8 cellular contexts compared by ENCODE assay signal in genomic region chr19:6279931-6280591, GRCh38. TPM values are rescaled to one million over a fixed set of nuclear protein-coding genes. Genes with fewer than 3 reads are reported as not detected.
DNase-seq lines count a peak whose midpoint lies in the region; ATAC-seq lines count a peak whose summit lies in the region.

TSS of gene MLLT1 (minus strand) at chr19:6279975. CDS start at chr19:6279784, 191 bp downstream.

- H3K27me3 Mint-ChIP-seq in effector memory CD8-positive, alpha-beta T cell, result no peaks in the 10 kb centered on the region

- peak; percentile 95 for ATAC-seq in GM19467 (IDR thresholded peaks at IDR 0.05; ENCODE audit: unreplicated experiment)
- ATAC-seq in effector memory CD8-positive, alpha-beta T cell (replicated peaks), result peak; percentile 91

- H3K18ac ChIP-seq in mesenchymal stem cell (ENCODE audit: low read depth in 1 of 2, low read length in 2 of 2), result peak within 1 kb of the TSS; percentile 42 to 85

- H2BK12ac ChIP-seq in mesenchymal stem cell (ENCODE audit: low read length in 2 of 2), result peak within 1 kb of the TSS in 1 of 2 experiments; percentile 91

- H3K36me3 ChIP-seq in mesenchymal stem cell (ENCODE audit: control insufficient read depth in 1 of 2, insufficient read depth in 2 of 2, low read depth in 1 of 2, low read length in 2 of 2), result peaks cover 4 to 25% of the 10 kb centered on the region in 2 experiments

- peak within 1 kb of the TSS; percentile 97 for H2BK120ac ChIP-seq in mesenchymal stem cell (ENCODE audit: low read depth, low read length)

- no peaks in the 10 kb centered on the region for H3K9me3 ChIP-seq in mesenchymal stem cell (ENCODE audit: control insufficient read depth, low read length)

- peaks cover 15% of the 10 kb centered on the region for H3K79me1 ChIP-seq in mesenchymal stem cell (replicated peaks; ENCODE audit: low read length, poor library complexity, severe bottlenecking)

- peak within 1 kb of the TSS; percentile 88 to 92 for H3K27ac Mint-ChIP-seq in effector memory CD8-positive, alpha-beta T cell

- H3K4me1 ChIP-seq in mesenchymal stem cell (ENCODE audit: control insufficient read depth, insufficient read depth, low read depth, low read length), result peaks cover 21% of the 10 kb centered on the region

- H3K4me3 ChIP-seq in mesenchymal stem cell (ENCODE audit: insufficient read depth in 1 of 2, low read depth in 1 of 2, low read length in 2 of 2), result peak within 1 kb of the TSS; percentile 71 to 94

- peaks cover 18% of the 10 kb centered on the region for H3K36me3 Mint-ChIP-seq in effector memory CD8-positive, alpha-beta T cell (ENCODE audit: insufficient read depth)

- peak within 1 kb of the TSS; percentile 60 for H3K4me2 ChIP-seq in mesenchymal stem cell (ENCODE audit: low read length, poor library complexity, severe bottlenecking)

- H3K9me3 Mint-ChIP-seq in effector memory CD8-positive, alpha-beta T cell, result no peaks in the 10 kb centered on the region

- no peak within 1 kb of the TSS for H2AK5ac ChIP-seq in mesenchymal stem cell (ENCODE audit: low read length, severe bottlenecking)

- 7% methylated on average over 59 of the region's 66 CpGs for WGBS in mesenchymal stem cell

- no peak within 1 kb of the TSS for H2BK5ac ChIP-seq in mesenchymal stem cell (ENCODE audit: low read depth, low read length, poor library complexity, severe bottlenecking)

- peak within 1 kb of the TSS in 1 of 2 experiments; percentile 79 for H3K14ac ChIP-seq in mesenchymal stem cell (ENCODE audit: low read length in 2 of 2)

- H3K4me3 Mint-ChIP-seq in effector memory CD8-positive, alpha-beta T cell, result peak within 1 kb of the TSS; percentile 85

- peak within 1 kb of the TSS; percentile 15 to 91 for H3K4ac ChIP-seq in mesenchymal stem cell (ENCODE audit: low read depth in 1 of 2, low read length in 2 of 2)

- no peak within 1 kb of the TSS for H2AFZ ChIP-seq in mesenchymal stem cell (ENCODE audit: low read depth, low read length)

- H3K27ac ChIP-seq in mesenchymal stem cell (ENCODE audit: low read length, poor library complexity, severe bottlenecking), result no peak within 1 kb of the TSS

- DNase-seq in CMK (ENCODE audit: low read depth) (peak; percentile 94), HT1080 (ENCODE audit: low read depth) (peak; percentile 89), NOMO-1 treated with DMSO at 0.1 percent for 48 hours (lab: John Stamatoyannopoulos, UW; ENCODE audit: unreplicated experiment) (peak; percentile 92), mesenchymal stem cell (peak; percentile 97)
- peak; percentile 92 for DNase-seq in activated CD8-positive, alpha-beta memory T cell treated with anti-CD3 and anti-CD28 coated beads for 4 hours (ENCODE audit: low read depth in 2 of 2)
- peak; percentile 90 to 93 (median 92) for DNase-seq in effector memory CD8-positive, alpha-beta T cell
- DNase-seq in stimulated activated CD8-positive, alpha-beta memory T cell treated with anti-CD3 and anti-CD28 coated beads, Interleukin-12 subunit alpha, Interleukin-12 subunit beta, amount 100 ng/mL, for 24 hours (ENCODE audit: extremely low read depth), result peak; percentile 95

- peak within 1 kb of the TSS; percentile 46 for H4K8ac ChIP-seq in mesenchymal stem cell (ENCODE audit: low read length)

- H3K27me3 ChIP-seq in mesenchymal stem cell (ENCODE audit: control insufficient read depth in 1 of 2, insufficient read depth in 1 of 2, low read length in 2 of 2), result no peaks in the 10 kb centered on the region

- H3K23ac ChIP-seq in mesenchymal stem cell (ENCODE audit: low read length in 2 of 2), result peak within 1 kb of the TSS in 1 of 2 experiments; percentile 53

- peak within 1 kb of the TSS; percentile 71 for H2BK15ac ChIP-seq in mesenchymal stem cell (ENCODE audit: low read depth, poor library complexity, severe bottlenecking)

- peak within 1 kb of the TSS; percentile 43 for H4K91ac ChIP-seq in mesenchymal stem cell (ENCODE audit: low read length)

- peak within 1 kb of the TSS; percentile 94 for H3K9ac ChIP-seq in mesenchymal stem cell (ENCODE audit: low read length)

- peaks cover 33 to 39% of the 10 kb centered on the region in 2 donors for H3K4me1 Mint-ChIP-seq in effector memory CD8-positive, alpha-beta T cell (ENCODE audit: low read depth in 2 of 2)

RNA-seq across cellular contexts. Expression of gene MLLT1, which starts in this region (rescaled TPM):
- total RNA-seq in HT1080 (2014; rRNA removed; shearing (Covaris generic)), result 18.0 and 30.0 TPM in 2 replicates
- 32.9 and 33.3 TPM in 2 replicates for polyA plus RNA-seq in HT1080 (2015; cell fraction: cytosol; rRNA removed)
- polyA plus RNA-seq in HT1080 (2015; cell fraction: nucleus; rRNA removed), result 32.4 and 38.2 TPM in 2 replicates
- polyA plus RNA-seq in mesenchymal stem cell (2013, experiment 1 of 2), result 49.5 TPM
- 48.1 TPM for polyA plus RNA-seq in mesenchymal stem cell (2013, experiment 2 of 2)
